Comparison of ENCODE assay signal across 2 cellular contexts in the genomic region with DNA sequence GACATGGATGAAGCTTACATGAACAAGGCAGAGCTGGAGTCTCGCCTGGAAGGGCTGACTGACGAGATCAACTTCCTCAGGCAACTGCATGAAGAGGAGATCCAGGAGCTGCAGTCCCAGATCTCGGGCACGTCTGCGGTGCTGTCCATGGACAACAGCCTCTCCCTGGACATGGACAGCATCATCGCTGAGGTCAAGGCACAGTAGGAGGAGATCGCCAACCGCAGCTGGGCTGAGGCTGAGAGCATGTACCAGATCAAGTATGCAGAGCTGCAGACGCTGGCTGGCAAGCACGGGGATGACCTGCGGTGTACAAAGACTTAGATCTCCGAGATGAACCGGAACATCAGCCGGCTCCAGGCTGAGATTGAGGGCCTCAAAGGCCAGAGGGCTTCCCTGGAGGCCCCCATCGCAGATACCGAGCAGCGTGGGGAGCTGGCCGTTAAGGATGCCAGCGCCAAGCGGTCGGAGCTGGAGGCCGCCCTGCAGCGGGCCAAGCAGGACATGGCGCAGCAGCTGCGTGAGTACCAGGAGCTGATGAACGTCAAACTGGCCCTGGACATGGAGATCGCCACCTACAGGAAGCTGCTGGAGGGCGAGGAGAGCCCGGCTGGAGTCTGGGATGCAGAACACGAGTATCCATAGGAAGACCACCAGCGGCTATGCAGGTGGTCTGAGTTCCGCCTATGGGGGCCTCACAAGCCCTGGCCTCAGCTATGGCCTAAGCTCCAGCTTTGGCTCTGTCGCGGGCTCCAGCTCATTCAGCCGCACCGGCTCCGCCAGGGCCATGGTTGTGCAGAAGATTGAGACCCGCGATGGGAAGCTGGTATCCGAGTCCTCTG.
A peak's percentile ranks its signal among the peaks of the same experiment; 100 is the strongest.
TF ChIP-seq lines count a peak whose summit lies in the region.

No MANE protein-coding gene starts in this region.

TF ChIP-seq in HepG2, 621 proteins besides CTCF, POLR2A, EP300 and RAD21:
- TF ChIP-seq ETV6 (CRISPR knock-in tag; conservative IDR thresholded peaks at IDR 0.05) (no peak), PPARG (CRISPR knock-in tag; conservative IDR thresholded peaks at IDR 0.05) (no peak), RXRA (CRISPR knock-in tag; IDR thresholded peaks at IDR 0.05) (0 out of 2 replicates have a peak, but pooled peaks have one; percentile 8), CENPX (CRISPR knock-in tag; IDR thresholded peaks at IDR 0.05) (no peak), HIVEP1 (CRISPR knock-in tag; IDR thresholded peaks at IDR 0.05) (no peak), HOXA7 (CRISPR knock-in tag; IDR thresholded peaks at IDR 0.05) (no peak), ZC3H4 (CRISPR knock-in tag; IDR thresholded peaks at IDR 0.05; ENCODE audit: borderline replicate concordance) (no peak), PCBP1 (IDR thresholded peaks at IDR 0.05; ENCODE audit: borderline replicate concordance, low read depth, low read length) (no peak), RBM39 (IDR thresholded peaks at IDR 0.05; ENCODE audit: low read depth, low read length, poor library complexity, severe bottlenecking) (no peak), NR2F1 (CRISPR knock-in tag; IDR thresholded peaks at IDR 0.05) (no peak), GLI4 (CRISPR knock-in tag; IDR thresholded peaks at IDR 0.05; ENCODE audit: borderline replicate concordance) (no peak)
- TF ChIP-seq, protein P1, sequence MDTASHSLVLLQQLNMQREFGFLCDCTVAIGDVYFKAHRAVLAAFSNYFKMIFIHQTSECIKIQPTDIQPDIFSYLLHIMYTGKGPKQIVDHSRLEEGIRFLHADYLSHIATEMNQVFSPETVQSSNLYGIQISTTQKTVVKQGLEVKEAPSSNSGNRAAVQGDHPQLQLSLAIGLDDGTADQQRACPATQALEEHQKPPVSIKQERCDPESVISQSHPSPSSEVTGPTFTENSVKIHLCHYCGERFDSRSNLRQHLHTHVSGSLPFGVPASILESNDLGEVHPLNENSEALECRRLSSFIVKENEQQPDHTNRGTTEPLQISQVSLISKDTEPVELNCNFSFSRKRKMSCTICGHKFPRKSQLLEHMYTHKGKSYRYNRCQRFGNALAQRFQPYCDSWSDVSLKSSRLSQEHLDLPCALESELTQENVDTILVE (CRISPR knock-in tag; IDR thresholded peaks at IDR 0.05): no peak
- TF ChIP-seq, protein P2, sequence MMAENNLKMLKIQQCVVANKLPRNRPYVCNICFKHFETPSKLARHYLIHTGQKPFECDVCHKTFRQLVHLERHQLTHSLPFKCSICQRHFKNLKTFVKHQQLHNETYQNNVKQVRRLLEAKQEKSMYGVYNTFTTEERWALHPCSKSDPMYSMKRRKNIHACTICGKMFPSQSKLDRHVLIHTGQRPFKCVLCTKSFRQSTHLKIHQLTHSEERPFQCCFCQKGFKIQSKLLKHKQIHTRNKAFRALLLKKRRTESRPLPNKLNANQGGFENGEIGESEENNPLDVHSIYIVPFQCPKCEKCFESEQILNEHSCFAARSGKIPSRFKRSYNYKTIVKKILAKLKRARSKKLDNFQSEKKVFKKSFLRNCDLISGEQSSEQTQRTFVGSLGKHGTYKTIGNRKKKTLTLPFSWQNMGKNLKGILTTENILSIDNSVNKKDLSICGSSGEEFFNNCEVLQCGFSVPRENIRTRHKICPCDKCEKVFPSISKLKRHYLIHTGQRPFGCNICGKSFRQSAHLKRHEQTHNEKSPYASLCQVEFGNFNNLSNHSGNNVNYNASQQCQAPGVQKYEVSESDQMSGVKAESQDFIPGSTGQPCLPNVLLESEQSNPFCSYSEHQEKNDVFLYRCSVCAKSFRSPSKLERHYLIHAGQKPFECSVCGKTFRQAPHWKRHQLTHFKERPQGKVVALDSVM (CRISPR knock-in tag; IDR thresholded peaks at IDR 0.05): no peak
- TF ChIP-seq, protein P3, sequence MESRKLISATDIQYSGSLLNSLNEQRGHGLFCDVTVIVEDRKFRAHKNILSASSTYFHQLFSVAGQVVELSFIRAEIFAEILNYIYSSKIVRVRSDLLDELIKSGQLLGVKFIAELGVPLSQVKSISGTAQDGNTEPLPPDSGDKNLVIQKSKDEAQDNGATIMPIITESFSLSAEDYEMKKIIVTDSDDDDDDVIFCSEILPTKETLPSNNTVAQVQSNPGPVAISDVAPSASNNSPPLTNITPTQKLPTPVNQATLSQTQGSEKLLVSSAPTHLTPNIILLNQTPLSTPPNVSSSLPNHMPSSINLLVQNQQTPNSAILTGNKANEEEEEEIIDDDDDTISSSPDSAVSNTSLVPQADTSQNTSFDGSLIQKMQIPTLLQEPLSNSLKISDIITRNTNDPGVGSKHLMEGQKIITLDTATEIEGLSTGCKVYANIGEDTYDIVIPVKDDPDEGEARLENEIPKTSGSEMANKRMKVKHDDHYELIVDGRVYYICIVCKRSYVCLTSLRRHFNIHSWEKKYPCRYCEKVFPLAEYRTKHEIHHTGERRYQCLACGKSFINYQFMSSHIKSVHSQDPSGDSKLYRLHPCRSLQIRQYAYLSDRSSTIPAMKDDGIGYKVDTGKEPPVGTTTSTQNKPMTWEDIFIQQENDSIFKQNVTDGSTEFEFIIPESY (CRISPR knock-in tag; IDR thresholded peaks at IDR 0.05): peak; percentile 71; the same call in 1 of the 2 replicates
- TF ChIP-seq, protein P4, sequence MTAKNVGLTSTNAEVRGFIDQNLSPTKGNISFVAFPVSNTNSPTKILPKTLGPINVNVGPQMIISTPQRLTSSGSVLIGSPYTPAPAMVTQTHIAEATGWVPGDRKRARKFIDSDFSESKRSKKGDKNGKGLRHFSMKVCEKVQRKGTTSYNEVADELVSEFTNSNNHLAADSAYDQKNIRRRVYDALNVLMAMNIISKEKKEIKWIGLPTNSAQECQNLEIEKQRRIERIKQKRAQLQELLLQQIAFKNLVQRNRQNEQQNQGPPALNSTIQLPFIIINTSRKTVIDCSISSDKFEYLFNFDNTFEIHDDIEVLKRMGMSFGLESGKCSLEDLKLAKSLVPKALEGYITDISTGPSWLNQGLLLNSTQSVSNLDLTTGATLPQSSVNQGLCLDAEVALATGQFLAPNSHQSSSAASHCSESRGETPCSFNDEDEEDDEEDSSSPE (CRISPR knock-in tag; IDR thresholded peaks at IDR 0.05): no peak
- TF ChIP-seq, protein P5, sequence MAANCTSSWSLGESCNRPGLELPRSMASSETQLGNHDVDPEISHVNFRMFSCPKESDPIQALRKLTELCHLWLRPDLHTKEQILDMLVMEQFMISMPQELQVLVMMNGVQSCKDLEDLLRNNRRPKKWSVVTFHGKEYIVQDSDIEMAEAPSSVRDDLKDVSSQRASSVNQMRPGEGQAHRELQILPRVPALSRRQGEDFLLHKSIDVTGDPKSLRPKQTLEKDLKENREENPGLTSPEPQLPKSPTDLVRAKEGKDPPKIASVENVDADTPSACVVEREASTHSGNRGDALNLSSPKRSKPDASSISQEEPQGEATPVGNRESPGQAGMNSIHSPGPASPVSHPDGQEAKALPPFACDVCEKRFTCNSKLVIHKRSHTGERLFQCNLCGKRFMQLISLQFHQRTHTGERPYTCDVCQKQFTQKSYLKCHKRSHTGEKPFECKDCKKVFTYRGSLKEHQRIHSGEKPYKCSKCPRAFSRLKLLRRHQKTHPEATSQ (CRISPR knock-in tag; IDR thresholded peaks at IDR 0.05; ENCODE audit: borderline replicate concordance): no peak
- TF ChIP-seq, protein P6, sequence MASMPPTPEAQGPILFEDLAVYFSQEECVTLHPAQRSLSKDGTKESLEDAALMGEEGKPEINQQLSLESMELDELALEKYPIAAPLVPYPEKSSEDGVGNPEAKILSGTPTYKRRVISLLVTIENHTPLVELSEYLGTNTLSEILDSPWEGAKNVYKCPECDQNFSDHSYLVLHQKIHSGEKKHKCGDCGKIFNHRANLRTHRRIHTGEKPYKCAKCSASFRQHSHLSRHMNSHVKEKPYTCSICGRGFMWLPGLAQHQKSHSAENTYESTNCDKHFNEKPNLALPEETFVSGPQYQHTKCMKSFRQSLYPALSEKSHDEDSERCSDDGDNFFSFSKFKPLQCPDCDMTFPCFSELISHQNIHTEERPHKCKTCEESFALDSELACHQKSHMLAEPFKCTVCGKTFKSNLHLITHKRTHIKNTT (CRISPR knock-in tag; IDR thresholded peaks at IDR 0.05): no peak

TF ChIP-seq in K562, 482 proteins besides CTCF, POLR2A, EP300 and RAD21:
- no peak for TF ChIP-seq RUNX1 (IDR thresholded peaks at IDR 0.05; ENCODE audit: low read depth)
- no peak for TF ChIP-seq E2F3 (CRISPR knock-in tag; IDR thresholded peaks at IDR 0.05)
- TF ChIP-seq TSC22D4 (tag; IDR thresholded peaks at IDR 0.05): no peak
- TF ChIP-seq, protein P7, sequence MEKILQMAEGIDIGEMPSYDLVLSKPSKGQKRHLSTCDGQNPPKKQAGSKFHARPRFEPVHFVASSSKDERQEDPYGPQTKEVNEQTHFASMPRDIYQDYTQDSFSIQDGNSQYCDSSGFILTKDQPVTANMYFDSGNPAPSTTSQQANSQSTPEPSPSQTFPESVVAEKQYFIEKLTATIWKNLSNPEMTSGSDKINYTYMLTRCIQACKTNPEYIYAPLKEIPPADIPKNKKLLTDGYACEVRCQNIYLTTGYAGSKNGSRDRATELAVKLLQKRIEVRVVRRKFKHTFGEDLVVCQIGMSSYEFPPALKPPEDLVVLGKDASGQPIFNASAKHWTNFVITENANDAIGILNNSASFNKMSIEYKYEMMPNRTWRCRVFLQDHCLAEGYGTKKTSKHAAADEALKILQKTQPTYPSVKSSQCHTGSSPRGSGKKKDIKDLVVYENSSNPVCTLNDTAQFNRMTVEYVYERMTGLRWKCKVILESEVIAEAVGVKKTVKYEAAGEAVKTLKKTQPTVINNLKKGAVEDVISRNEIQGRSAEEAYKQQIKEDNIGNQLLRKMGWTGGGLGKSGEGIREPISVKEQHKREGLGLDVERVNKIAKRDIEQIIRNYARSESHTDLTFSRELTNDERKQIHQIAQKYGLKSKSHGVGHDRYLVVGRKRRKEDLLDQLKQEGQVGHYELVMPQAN (IDR thresholded peaks at IDR 0.05; ENCODE audit: borderline replicate concordance): no peak
- no peak for TF ChIP-seq FUS (optimal IDR thresholded peaks at IDR 0.05; ENCODE audit: low read depth, low read length)
- TF ChIP-seq CBX8 (IDR thresholded peaks at IDR 0.05; ENCODE audit: borderline replicate concordance, extremely low read depth, low read depth, low read length, poor library complexity, severe bottlenecking): no peak
- TF ChIP-seq ZNF507 (tag; conservative IDR thresholded peaks at IDR 0.05): no peak
- TF ChIP-seq ZC3H4 (CRISPR knock-in tag; IDR thresholded peaks at IDR 0.05; ENCODE audit: borderline replicate concordance): no peak
- peak; percentile 10; the same call in 1 of the 2 replicates for TF ChIP-seq CXXC5 (CRISPR knock-in tag; IDR thresholded peaks at IDR 0.05)
- TF ChIP-seq ETV1 (tag; conservative IDR thresholded peaks at IDR 0.05; ENCODE audit: low read depth): no peak
- 0 out of 2 replicates have a peak, but pooled peaks have one; percentile 9 for TF ChIP-seq SMC3 (conservative IDR thresholded peaks at IDR 0.05; ENCODE audit: insufficient read depth, low read depth, low read length)
